In the genomic region with DNA sequence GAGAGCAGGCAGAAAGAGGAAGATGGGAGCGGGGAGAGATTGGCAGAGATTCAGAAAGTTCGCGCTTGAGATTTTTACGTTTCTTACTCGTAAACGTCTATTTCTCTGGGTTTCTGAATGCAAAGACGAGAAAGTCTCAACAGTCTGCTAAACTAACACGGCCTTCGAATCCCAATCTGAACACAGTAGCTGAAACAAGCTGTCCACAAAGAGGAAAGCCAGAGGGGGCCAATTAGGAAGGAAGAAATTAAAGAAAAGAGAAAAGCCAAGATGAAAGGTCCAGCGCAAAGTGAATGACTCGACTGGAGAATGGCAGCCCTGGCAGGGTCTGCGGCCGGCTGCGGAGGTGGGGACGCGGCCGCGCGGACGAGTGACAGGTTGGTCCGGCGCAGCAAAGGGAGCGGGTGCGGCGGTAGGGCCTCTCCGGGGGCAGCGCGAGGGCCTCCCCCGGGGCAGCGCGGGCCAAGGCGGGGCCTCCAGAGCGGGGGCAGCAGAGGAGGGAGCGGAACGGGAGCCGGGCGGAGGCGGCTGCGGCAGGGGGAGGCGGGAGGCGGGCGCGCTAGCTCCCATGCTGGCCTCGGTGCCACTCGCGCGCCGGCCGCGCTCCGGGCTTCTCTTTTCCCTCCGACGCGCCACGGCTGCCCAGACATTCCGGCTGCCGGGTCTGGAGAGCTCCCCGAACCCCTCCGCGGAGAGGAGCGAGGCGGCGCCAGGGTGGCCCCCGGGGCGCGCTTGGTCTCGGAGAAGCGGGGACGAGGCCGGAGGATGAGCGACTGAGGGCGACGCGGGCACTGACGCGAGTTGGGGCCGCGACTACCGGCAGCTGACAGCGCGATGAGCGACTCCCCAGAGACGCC, we compare ENCODE assay signal across 10 cellular contexts. TPM values are rescaled to one million over a fixed set of nuclear protein-coding genes. Genes with fewer than 3 reads are reported as not detected.
DNase-seq lines count a peak whose midpoint lies in the region; ATAC-seq and TF ChIP-seq lines count a peak whose summit lies in the region.
"Had no signal": no experiment of that assay in that cellular context is flagged by ENCODE, and none has a peak within 500 bp of the region (broad histone marks: within the 10 kb centered on the region; RNA-seq: fewer than 3 reads in every experiment).

Gene VWC2, plus strand, starts transcription at position 557 of the 857 bp plus-strand sequence. CDS start 1,798 bp downstream, outside the sequence.

- H3K27me3 Mint-ChIP-seq in endodermal cell (ENCODE audit: insufficient read depth) = peaks cover 89% of the 10 kb centered on the region
- H3K27me3 Mint-ChIP-seq in naive thymus-derived CD8-positive, alpha-beta T cell = peaks cover 27 to 79% (median 54%) of the 10 kb centered on the region in 5 donors

- H3K9me3 ChIP-seq in HAP-1 (no peaks in the 10 kb centered on the region), endodermal cell (ENCODE audit: control insufficient read depth, low read length) (no peaks in the 10 kb centered on the region)

- TF ChIP-seq CTCF in endodermal cell (conservative IDR thresholded peaks at IDR 0.05) = no peak

- H3K36me3 ChIP-seq in HAP-1 (replicated peaks) (no peaks in the 10 kb centered on the region), endodermal cell (ENCODE audit: control insufficient read depth, insufficient read depth, low read length) (no peaks in the 10 kb centered on the region)

- peaks cover 11% of the 10 kb centered on the region for H3K4me1 Mint-ChIP-seq in endodermal cell
- peaks cover 5 to 12% (median 9%) of the 10 kb centered on the region in 4 donors for H3K4me1 Mint-ChIP-seq in naive thymus-derived CD8-positive, alpha-beta T cell

- no peak within 1 kb of the TSS for H3K27ac ChIP-seq in endodermal cell (ENCODE audit: low read depth, low read length)

- POLR2A ChIA-PET in naive thymus-derived CD8-positive, alpha-beta T cell (lab: Charles Lee) = no interaction called here

- H3K9ac ChIP-seq in endodermal cell (ENCODE audit: extremely low read depth, low read length, poor library complexity, severe bottlenecking) = no peak within 1 kb of the TSS

- in situ Hi-C loops in HAP-1 (cut with MboI; ENCODE audit: low sequenced_read_pairs) = no loop called here

- ATAC-seq in naive thymus-derived CD8-positive, alpha-beta T cell = no peak
- ATAC-seq in HG02981 (IDR thresholded peaks at IDR 0.05; ENCODE audit: unreplicated experiment) = no peak

- H3K4me3 Mint-ChIP-seq in endodermal cell = peak within 1 kb of the TSS; percentile 59
- peak within 1 kb of the TSS in 6 of 10 donors; percentile 19 to 80 (median 55) for H3K4me3 Mint-ChIP-seq in naive thymus-derived CD8-positive, alpha-beta T cell

- H3K9me3 Mint-ChIP-seq in endodermal cell = no peaks in the 10 kb centered on the region
- peaks cover 0 to 5% (median 0%) of the 10 kb centered on the region in 9 donors for H3K9me3 Mint-ChIP-seq in naive thymus-derived CD8-positive, alpha-beta T cell

- H3K4me1 ChIP-seq in HAP-1 (no peaks in the 10 kb centered on the region), endodermal cell (ENCODE audit: control insufficient read depth, insufficient read depth, low read length) (peaks cover 2% of the 10 kb centered on the region)

- DNase-seq in AG08396 (ENCODE audit: low spot score) (peak; percentile 7), HAP-1 (ENCODE audit: low spot score in 2 of 2) (no peak), endodermal cell (peak; percentile 74), GDM1 (lab: John Stamatoyannopoulos, UW) (no peak), hippocampal formation (lab: John Stamatoyannopoulos, UW) (no peak)
- DNase-seq in naive thymus-derived CD8-positive, alpha-beta T cell = no peak
- no peak for DNase-seq in NK-92 treated with Interleukin-12 subunit alpha and Interleukin-12 subunit beta, amount 100 ng/mL, for 24 hours (lab: John Stamatoyannopoulos, UW)
- DNase-seq: Calu3 had no signal

- H3K27ac Mint-ChIP-seq in endodermal cell = no peak within 1 kb of the TSS
- H3K27ac Mint-ChIP-seq in naive thymus-derived CD8-positive, alpha-beta T cell = no peak within 1 kb of the TSS

- H3K4me3 ChIP-seq in HAP-1 (0 out of 2 replicates have a peak within 1 kb of the TSS, but pooled peaks have one; percentile 6), endodermal cell (ENCODE audit: low read length) (peak within 1 kb of the TSS; percentile 76)

- H3K27me3 ChIP-seq in HAP-1 (ENCODE audit: low read depth) (peaks cover 19% of the 10 kb centered on the region), endodermal cell (ENCODE audit: control insufficient read depth, insufficient read depth, low read length, poor library complexity, severe bottlenecking) (peaks cover 94% of the 10 kb centered on the region)

- H3K36me3 Mint-ChIP-seq in endodermal cell (ENCODE audit: low read depth) = no peaks in the 10 kb centered on the region
- peaks cover 0 to 7% (median 5%) of the 10 kb centered on the region in 3 donors for H3K36me3 Mint-ChIP-seq in naive thymus-derived CD8-positive, alpha-beta T cell

- WGBS in endodermal cell (ENCODE audit: insufficient coverage in 1 of 2, insufficient read length in 1 of 2), 2 experiments = 2 to 7% methylated on average over 28 to 83 of the region's 83 CpGs

RNA-seq across cellular contexts. Expression of gene VWC2, which starts in this region (rescaled TPM):
- total RNA-seq in endodermal cell = not detected
- 0.11 TPM for polyA plus RNA-seq in endodermal cell (2013, experiment 1 of 2)
- 0.08 TPM for polyA plus RNA-seq in endodermal cell (2013, experiment 2 of 2)
- total RNA-seq in naive thymus-derived CD8-positive, alpha-beta T cell = not detected
- polyA plus RNA-seq in naive thymus-derived CD8-positive, alpha-beta T cell = under 1 TPM in 1 of 3 donors, not detected in 2; 0.01 TPM
- total RNA-seq: Calu3, mononuclear cell had no signal

Comparison
In these comparisons a context has a peak if more than half of its experiments do, and no peak if none do; other contexts are left out.
1. Peak in DNase-seq and H3K4me3 ChIP-seq in endodermal cell; RNA of the gene not detected or under 1 TPM.